In genomic region chr2:143161982-143162837, GRCh38 we compare ENCODE assay signal across 8 cellular contexts. TPM values are rescaled to one million over a fixed set of nuclear protein-coding genes. Genes with fewer than 3 reads are reported as not detected.
DNase-seq lines count a peak whose midpoint lies in the region; ATAC-seq lines count a peak whose summit lies in the region.

No MANE protein-coding gene starts in this region.

- ATAC-seq in GM21423 (IDR thresholded peaks at IDR 0.05; ENCODE audit: unreplicated experiment) = peak; percentile 73

- DNase-seq in ELF-1 (ENCODE audit: low read depth, low spot score) = peak; percentile 15
- DNase-seq in HuH-7 (ENCODE audit: low spot score) = peak; percentile 4
- peak; percentile 65 for DNase-seq in SK-N-DZ (ENCODE audit: low spot score)
- DNase-seq in amniotic epithelial cell (ENCODE audit: low read depth) = peak; percentile 55
- peak; percentile 36 for DNase-seq in iris pigment epithelial cell (ENCODE audit: low read depth)
- DNase-seq in stimulated activated CD4-positive, alpha-beta T cell treated with anti-CD3 and anti-CD28 coated beads, Interleukin-1b, Interleukin-23, amount 100 ng/mL, for 24 hours (ENCODE audit: low read depth in 4 of 4, low spot score in 1 of 4) = peak in 3 of 4 experiments; percentile 13 to 29 (median 24)
- DNase-seq in NCI-H187 treated with DMSO at 0.1 percent for 48 hours (lab: John Stamatoyannopoulos, UW) = no peak

RNA-seq across cellular contexts. Expression of gene ARHGAP15, which starts 33.0 kb away (rescaled TPM):
- not detected in 2 replicates for polyA plus RNA-seq in SK-N-DZ (2014; cell fraction: cytosol; rRNA removed)
- not detected in 2 replicates for polyA plus RNA-seq in SK-N-DZ (2014; cell fraction: nucleus; rRNA removed)
